In genomic region chr5:157598350-157598936, GRCh38 we compare ENCODE assay signal across 15 cellular contexts. TPM values are rescaled to one million over a fixed set of nuclear protein-coding genes. Genes with fewer than 3 reads are reported as not detected.
DNase-seq lines count a peak whose midpoint lies in the region; ATAC-seq and TF ChIP-seq lines count a peak whose summit lies in the region.
"Had no signal": no experiment of that assay in that cellular context is flagged by ENCODE, and none has a peak within 500 bp of the region (broad histone marks: within the 10 kb centered on the region; RNA-seq: fewer than 3 reads in every experiment).

No MANE protein-coding gene starts in this region.

- peak overlapping the region; percentile 7 for H3K4me2 ChIP-seq in SU-DHL-6 (ENCODE audit: low read depth, low read length, poor library complexity, severe bottlenecking)

- no peak overlapping the region for H3K4me3 ChIP-seq in SU-DHL-6 (ENCODE audit: insufficient read depth, low read length, poor library complexity, severe bottlenecking)
- H3K4me3 ChIP-seq: ovary had no signal

- no peaks in the 10 kb centered on the region for H3K79me2 ChIP-seq in SU-DHL-6 (ENCODE audit: insufficient read depth, low read length)

- H2AFZ ChIP-seq in SU-DHL-6 (ENCODE audit: low read depth, low read length, severe bottlenecking), result no peak overlapping the region

- no peaks in the 10 kb centered on the region for H3K36me3 Mint-ChIP-seq in natural killer cell treated with Interleukin-12 subunit alpha and Interleukin-12 subunit beta and Interleukin-15 and Interleukin-18, amount 100 ng/mL, for 72 hours
- H3K36me3 Mint-ChIP-seq in natural killer cell, result no peaks in the 10 kb centered on the region
- H3K36me3 Mint-ChIP-seq in stimulated activated naive B cell treated with anti-CD40 and anti-IgM and Interleukin-4, amounts not matched to agents 10 μg/mL and 1 μg/mL and 100 μg/mL, for 72 hours, result no peaks in the 10 kb centered on the region

- peaks cover 10% of the 10 kb centered on the region for H3K9me3 Mint-ChIP-seq in natural killer cell treated with Interleukin-12 subunit alpha and Interleukin-12 subunit beta and Interleukin-15 and Interleukin-18, amount 100 ng/mL, for 72 hours
- no peaks in the 10 kb centered on the region for H3K9me3 Mint-ChIP-seq in natural killer cell
- no peaks in the 10 kb centered on the region for H3K9me3 Mint-ChIP-seq in stimulated activated naive B cell treated with anti-CD40 and anti-IgM and Interleukin-4, amounts not matched to agents 10 μg/mL and 1 μg/mL and 100 μg/mL, for 72 hours

- H3K9ac ChIP-seq in SU-DHL-6 (ENCODE audit: low read length), result no peak overlapping the region

- H3K9me3 ChIP-seq in SU-DHL-6 (ENCODE audit: insufficient read depth, low read length), result no peaks in the 10 kb centered on the region
- H3K9me3 ChIP-seq: ovary had no signal

- H3K27me3 ChIP-seq in SU-DHL-6 (ENCODE audit: low read length), result no peaks in the 10 kb centered on the region
- H3K27me3 ChIP-seq: ovary had no signal

- H3K36me3 ChIP-seq in SU-DHL-6 (ENCODE audit: low read length), result no peaks in the 10 kb centered on the region
- H3K36me3 ChIP-seq: ovary had no signal

- H3F3A ChIP-seq in SU-DHL-6 (ENCODE audit: insufficient read depth), result peaks cover 18% of the 10 kb centered on the region; the same call in 1 of the 2 replicates

- H3K27ac Mint-ChIP-seq in natural killer cell treated with Interleukin-12 subunit alpha and Interleukin-12 subunit beta and Interleukin-15 and Interleukin-18, amount 100 ng/mL, for 72 hours, result peak overlapping the region; percentile 99 to 100
- H3K27ac Mint-ChIP-seq in natural killer cell, result peak overlapping the region in 1 of 2 donors; percentile 16
- H3K27ac Mint-ChIP-seq in stimulated activated naive B cell treated with anti-CD40 and anti-IgM and Interleukin-4, amounts not matched to agents 10 μg/mL and 1 μg/mL and 100 μg/mL, for 72 hours, result peak overlapping the region; percentile 79

- TF ChIP-seq CTCF in natural killer cell (IDR thresholded peaks at IDR 0.05), result no peak
- no peak for TF ChIP-seq CTCF in SU-DHL-6 (IDR thresholded peaks at IDR 0.05; ENCODE audit: insufficient read depth, low read length, poor library complexity, severe bottlenecking)

- H3K9me2 ChIP-seq in SU-DHL-6 (replicated peaks; ENCODE audit: insufficient read depth, low read length), result no peaks in the 10 kb centered on the region

- no peak overlapping the region for H3K27ac ChIP-seq in SU-DHL-6 (ENCODE audit: low read depth, low read length)
- H3K27ac ChIP-seq: ovary had no signal

- DNase-seq in natural killer cell treated with Interleukin-12 subunit alpha and Interleukin-12 subunit beta and Interleukin-15 and Interleukin-18, amount 100 ng/mL, for 72 hours (ENCODE audit: low spot score), result no peak
- no peak for DNase-seq in natural killer cell
- no peak for DNase-seq in stimulated activated naive B cell treated with anti-CD40 and anti-IgM and Interleukin-4, amounts not matched to agents 10 μg/mL and 1 μg/mL and 100 μg/mL, for 72 hours
- DNase-seq in EL, result no peak
- no peak for DNase-seq in medulla oblongata (ENCODE audit: extremely low spot score)
- no peak for DNase-seq in posterior vena cava (ENCODE audit: low spot score)
- DNase-seq: erythroblast, GOT3, mesenchymal stem cell, ovary had no signal

- no peak for ATAC-seq in natural killer cell treated with Interleukin-12 subunit alpha and Interleukin-12 subunit beta and Interleukin-15 and Interleukin-18, amount 100 ng/mL, for 72 hours
- ATAC-seq in natural killer cell (no peak), HG02981 (IDR thresholded peaks at IDR 0.05; ENCODE audit: unreplicated experiment) (peak; percentile 41)
- peak; percentile 12 to 27 for ATAC-seq in stimulated activated naive B cell treated with anti-CD40 and anti-IgM and Interleukin-4, amounts not matched to agents 10 μg/mL and 1 μg/mL and 100 μg/mL, for 72 hours (replicated peaks)
- ATAC-seq: Right ventricle myocardium inferior had no signal

- intact Hi-C loops in natural killer cell (cut with micrococcal nuclease), result no loop called here
- intact Hi-C loops in posterior vena cava (cut with DNase I), result no loop called here

- H3K4me3 Mint-ChIP-seq in natural killer cell treated with Interleukin-12 subunit alpha and Interleukin-12 subunit beta and Interleukin-15 and Interleukin-18, amount 100 ng/mL, for 72 hours, result peak overlapping the region; percentile 81
- no peak overlapping the region for H3K4me3 Mint-ChIP-seq in natural killer cell
- peak overlapping the region; percentile 43 to 63 for H3K4me3 Mint-ChIP-seq in stimulated activated naive B cell treated with anti-CD40 and anti-IgM and Interleukin-4, amounts not matched to agents 10 μg/mL and 1 μg/mL and 100 μg/mL, for 72 hours

- H3K27me3 Mint-ChIP-seq in natural killer cell treated with Interleukin-12 subunit alpha and Interleukin-12 subunit beta and Interleukin-15 and Interleukin-18, amount 100 ng/mL, for 72 hours, result no peaks in the 10 kb centered on the region
- peaks cover 0 to 1% of the 10 kb centered on the region in 2 donors for H3K27me3 Mint-ChIP-seq in natural killer cell (ENCODE audit: low read depth in 2 of 2)
- H3K27me3 Mint-ChIP-seq in stimulated activated naive B cell treated with anti-CD40 and anti-IgM and Interleukin-4, amounts not matched to agents 10 μg/mL and 1 μg/mL and 100 μg/mL, for 72 hours, result no peaks in the 10 kb centered on the region

- peaks cover 70 to 84% of the 10 kb centered on the region in 2 donors for H3K4me1 Mint-ChIP-seq in natural killer cell treated with Interleukin-12 subunit alpha and Interleukin-12 subunit beta and Interleukin-15 and Interleukin-18, amount 100 ng/mL, for 72 hours (ENCODE audit: low read depth in 2 of 2)
- H3K4me1 Mint-ChIP-seq in natural killer cell, result peaks cover 40 to 44% of the 10 kb centered on the region in 2 donors
- H3K4me1 Mint-ChIP-seq in stimulated activated naive B cell treated with anti-CD40 and anti-IgM and Interleukin-4, amounts not matched to agents 10 μg/mL and 1 μg/mL and 100 μg/mL, for 72 hours, result peaks cover 65 to 89% of the 10 kb centered on the region in 2 donors

- no peaks in the 10 kb centered on the region for H4K20me1 ChIP-seq in SU-DHL-6 (ENCODE audit: low read depth, low read length)

RNA-seq across cellular contexts. Expression of gene ADAM19, which starts 22.9 kb away (rescaled TPM):
- 100 to 1,000 TPM; 358 to 384 TPM for total RNA-seq in natural killer cell treated with Interleukin-12 subunit alpha and Interleukin-12 subunit beta and Interleukin-15 and Interleukin-18, amount 100 ng/mL, for 72 hours
- 10 to 100 TPM in 1 of 3 donors, 1 to 10 TPM in 2; 1.2 to 28.0 (median 4.7) TPM for total RNA-seq in natural killer cell
- 10 to 100 TPM; 37.0 to 47.0 TPM for total RNA-seq in posterior vena cava

RNA-seq across cellular contexts. Expression of gene SOX30, which starts 53.8 kb away (rescaled TPM):
- not detected for total RNA-seq in natural killer cell treated with Interleukin-12 subunit alpha and Interleukin-12 subunit beta and Interleukin-15 and Interleukin-18, amount 100 ng/mL, for 72 hours
- total RNA-seq in natural killer cell, result under 1 TPM in 1 of 3 donors, not detected in 2; 0.09 TPM
- under 1 TPM; 0.23 to 0.29 TPM for total RNA-seq in posterior vena cava
- total RNA-seq: chondrocyte, NCI-H460 had no signal

Comparison
In these comparisons a context has a peak if more than half of its experiments do, and no peak if none do; other contexts are left out.
1. RNA of gene ADAM19, which starts 22.9 kb away (total RNA-seq): 358 to 384 TPM in natural killer cell treated with Interleukin-12 subunit alpha and Interleukin-12 subunit beta and Interleukin-15 and Interleukin-18, amount 100 ng/mL, for 72 hours; 37.0 to 47.0 TPM in posterior vena cava and 1.2 to 28.0 TPM in natural killer cell; every median in the first group is over 4 times any median in the second.
2. ATAC-seq: peak in HG02981 (single experiment) and stimulated activated naive B cell treated with anti-CD40 and anti-IgM and Interleukin-4, amounts not matched to agents 10 μg/mL and 1 μg/mL and 100 μg/mL, for 72 hours (2 of 2); none in natural killer cell treated with Interleukin-12 subunit alpha and Interleukin-12 subunit beta and Interleukin-15 and Interleukin-18, amount 100 ng/mL, for 72 hours (0 of 2) and natural killer cell (0 of 3).